In genomic region chr7:21428642-21428941, GRCh38 we compare ENCODE assay signal across 8 cellular contexts. TPM values are rescaled to one million over a fixed set of nuclear protein-coding genes. Genes with fewer than 3 reads are reported as not detected.
DNase-seq lines count a peak whose midpoint lies in the region; ATAC-seq and TF ChIP-seq lines count a peak whose summit lies in the region.

No MANE protein-coding gene starts in this region.

- 2 to 3% (median 3%) methylated on average over 6 of the region's 6 CpGs for WGBS in heart left ventricle, 4 donors

- H3K9me3 ChIP-seq in heart left ventricle, result no peaks in the 10 kb centered on the region
- H3K9me3 ChIP-seq in breast epithelium, result no peaks in the 10 kb centered on the region
- no peaks in the 10 kb centered on the region for H3K9me3 ChIP-seq in uterus

- TF ChIP-seq CTCF in heart left ventricle (IDR thresholded peaks at IDR 0.05) (no peak), breast epithelium (IDR thresholded peaks at IDR 0.05) (no peak), mesothelial cell of epicardium (IDR thresholded peaks at IDR 0.05; ENCODE audit: unreplicated experiment) (no peak), uterus (IDR thresholded peaks at IDR 0.05) (no peak)

- no peak for ATAC-seq in heart left ventricle
- no peak for ATAC-seq in left ventricle myocardium superior
- ATAC-seq in HG03280 (IDR thresholded peaks at IDR 0.05; ENCODE audit: unreplicated experiment), result no peak
- ATAC-seq in GM19463 (IDR thresholded peaks at IDR 0.05; ENCODE audit: unreplicated experiment), result no peak

- H3K27ac Mint-ChIP-seq in mesothelial cell of epicardium, result peak overlapping the region; percentile 97

- intact Hi-C loops in heart left ventricle (cut with DNase I), result loop anchor here in 3 of 10 donors (5.0 to 10.0 kb wide), 3 partner anchors 654 to 656 kb away; no protein-coding TSS in a partner anchor
- intact Hi-C loops in left ventricle myocardium superior (cut with micrococcal nuclease), result loop anchor here (10.0 kb wide), 1 partner anchor 656 kb away; no protein-coding TSS in a partner anchor
- intact Hi-C loops in breast epithelium (cut with DNase I; ENCODE audit: low total_unique reads), result no loop called here
- intact Hi-C loops in uterus (cut with DNase I; ENCODE audit: low total_unique reads), result no loop called here

- H3K27me3 ChIP-seq in heart left ventricle, result no peaks in the 10 kb centered on the region
- no peaks in the 10 kb centered on the region for H3K27me3 ChIP-seq in breast epithelium
- H3K27me3 ChIP-seq in uterus, result no peaks in the 10 kb centered on the region

- H3K4me3 Mint-ChIP-seq in mesothelial cell of epicardium, result peak overlapping the region; percentile 92

- no peak for DNase-seq in heart left ventricle
- no peak for DNase-seq in left ventricle myocardium superior
- no peak for DNase-seq in breast epithelium (ENCODE audit: low spot score in 2 of 2)
- DNase-seq in mesothelial cell of epicardium (ENCODE audit: low spot score in 2 of 2, unreplicated experiment in 2 of 2), result no peak
- DNase-seq in uterus, result no peak
- DNase-seq in NCI-H128 (lab: John Stamatoyannopoulos, UW; ENCODE audit: unreplicated experiment), result no peak

- H3K36me3 ChIP-seq in heart left ventricle, result peaks cover 0 to 7% (median 0%) of the 10 kb centered on the region in 9 donors
- H3K36me3 ChIP-seq in breast epithelium, result no peaks in the 10 kb centered on the region
- no peaks in the 10 kb centered on the region for H3K36me3 ChIP-seq in uterus

- H3K9me3 Mint-ChIP-seq in mesothelial cell of epicardium, result no peaks in the 10 kb centered on the region

- TF ChIP-seq POLR2A in heart left ventricle (IDR thresholded peaks at IDR 0.05) (no peak), breast epithelium (IDR thresholded peaks at IDR 0.05) (no peak), uterus (IDR thresholded peaks at IDR 0.05) (no peak)

- H3K27ac ChIP-seq in heart left ventricle (peak overlapping the region in 11 of 12 donors; percentile 85 to 99 (median 95)), breast epithelium (peak overlapping the region; percentile 98 to 99), uterus (peak overlapping the region; percentile 97 to 100)

- no peaks in the 10 kb centered on the region for H3K36me3 Mint-ChIP-seq in mesothelial cell of epicardium

- H3K27me3 Mint-ChIP-seq in mesothelial cell of epicardium (ENCODE audit: low read depth), result no peaks in the 10 kb centered on the region

- peak overlapping the region; percentile 42 to 98 (median 88) for H3K4me3 ChIP-seq in heart left ventricle
- H3K4me3 ChIP-seq in breast epithelium, result peak overlapping the region; percentile 69 to 86 (median 83)
- H3K4me3 ChIP-seq in uterus, result peak overlapping the region; percentile 94 to 98

- H3K4me1 Mint-ChIP-seq in mesothelial cell of epicardium, result peaks cover 32% of the 10 kb centered on the region

- H3K4me1 ChIP-seq in heart left ventricle (peaks cover 0 to 52% (median 38%) of the 10 kb centered on the region in 12 donors), breast epithelium (peaks cover 0 to 10% of the 10 kb centered on the region in 2 donors), uterus (no peaks in the 10 kb centered on the region)

RNA-seq across cellular contexts. Expression of gene SP4, which starts 0.7 kb away (rescaled TPM):
- total RNA-seq in heart left ventricle, result 1 to 10 TPM; 5.4 to 8.9 (median 5.9) TPM
- polyA plus RNA-seq in heart left ventricle, result 1 to 10 TPM; 1.5 to 3.1 TPM
- 5.8 TPM for total RNA-seq in left ventricle myocardium superior
- 10 to 100 TPM; 17.3 to 32.8 (median 23.0) TPM for total RNA-seq in breast epithelium
- 7.7 to 8.8 TPM (median 8.5 TPM) in 3 replicates for total RNA-seq in mesothelial cell of epicardium
- total RNA-seq in uterus, result 10 to 100 TPM in 3 of 4 donors, 1 to 10 TPM in 1; 6.4 to 21.2 (median 15.3) TPM
